Comparison of ENCODE assay signal across 12 cellular contexts in the genomic region with DNA sequence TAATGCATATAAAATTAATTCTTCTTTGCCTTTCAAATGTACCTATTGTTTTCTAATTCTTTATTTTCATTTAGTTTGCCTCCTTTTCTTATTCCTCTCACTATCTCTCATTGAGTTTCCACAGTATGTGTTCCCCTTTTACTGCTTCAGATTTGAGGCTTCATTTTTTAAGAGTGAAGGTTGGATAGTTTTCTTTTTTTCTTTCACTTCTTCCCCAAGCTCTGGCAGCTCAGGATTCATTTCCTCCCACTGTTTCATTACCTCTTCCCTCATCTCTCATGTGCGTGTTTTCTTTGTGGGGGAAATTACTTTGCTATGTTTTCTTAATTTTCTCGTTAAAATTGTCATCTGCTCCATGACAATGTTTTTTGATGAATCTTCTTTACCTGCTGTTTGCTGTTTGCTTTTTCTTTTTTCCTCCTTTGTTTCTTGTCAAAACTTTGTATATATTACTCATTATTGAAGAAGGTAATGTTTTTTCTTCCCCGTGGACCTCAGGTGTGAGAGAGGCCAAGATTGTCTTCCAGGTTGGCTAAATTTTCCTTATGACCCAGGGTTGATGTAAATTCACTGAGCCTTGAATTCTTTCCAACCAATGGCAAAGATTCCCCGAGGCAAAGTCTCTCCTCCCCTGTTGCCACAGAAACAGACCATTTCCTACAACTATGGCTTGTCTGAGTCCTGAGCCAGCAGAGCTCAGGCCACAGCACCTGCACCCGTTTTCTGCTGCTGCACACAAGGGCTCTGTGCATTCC.
A peak's percentile ranks its signal among the peaks of the same experiment; 100 is the strongest.
DNase-seq lines count a peak whose midpoint lies in the region; ATAC-seq, FAIRE-seq and TF ChIP-seq lines count a peak whose summit lies in the region.
"Had no signal": no experiment of that assay in that cellular context is flagged by ENCODE, and none has a peak within 500 bp of the region (broad histone marks: within the 10 kb centered on the region; RNA-seq: fewer than 3 reads in every experiment).

No MANE protein-coding gene starts in this region.

- H3K9me3 ChIP-seq in heart left ventricle (no peaks in the 10 kb centered on the region), PC-3 (ENCODE audit: low read length) (no peaks in the 10 kb centered on the region), lower lobe of right lung (no peaks in the 10 kb centered on the region), esophagus squamous epithelium (no peaks in the 10 kb centered on the region)
- H3K9me3 ChIP-seq: prostate gland had no signal

- no peak for TF ChIP-seq CTCF in heart left ventricle (IDR thresholded peaks at IDR 0.05)
- TF ChIP-seq CTCF in PC-3 (conservative IDR thresholded peaks at IDR 0.05; ENCODE audit: low read depth, low read length): no peak
- TF ChIP-seq CTCF in endothelial cell (IDR thresholded peaks at IDR 0.05; ENCODE audit: unreplicated experiment): no peak
- TF ChIP-seq CTCF in lower lobe of right lung (IDR thresholded peaks at IDR 0.05): no peak
- no peak for TF ChIP-seq CTCF in esophagus squamous epithelium (IDR thresholded peaks at IDR 0.05)

- no peaks in the 10 kb centered on the region for H4K20me1 ChIP-seq in PC-3 (ENCODE audit: low read length)

- TF ChIP-seq POLR2A in heart left ventricle (IDR thresholded peaks at IDR 0.05): no peak
- no peak for TF ChIP-seq POLR2A in esophagus squamous epithelium (IDR thresholded peaks at IDR 0.05)

- no peak overlapping the region for H3K4me3 Mint-ChIP-seq in endothelial cell (ENCODE audit: unreplicated experiment)
- H3K4me3 Mint-ChIP-seq: activated CD8-positive, alpha-beta T cell treated with anti-CD3 and anti-CD28 coated beads for 36 hours had no signal

- H3K4me3 ChIP-seq in heart left ventricle: no peak overlapping the region
- H3K4me3 ChIP-seq in PC-3 (ENCODE audit: low read length): no peak overlapping the region
- no peak overlapping the region for H3K4me3 ChIP-seq in lower lobe of right lung
- no peak overlapping the region for H3K4me3 ChIP-seq in esophagus squamous epithelium
- H3K4me3 ChIP-seq: prostate gland had no signal

- no peaks in the 10 kb centered on the region for H3K36me3 Mint-ChIP-seq in endothelial cell (ENCODE audit: low read depth, unreplicated experiment)

- H3K4me2 ChIP-seq in PC-3 (ENCODE audit: low read length): no peak overlapping the region

- H3K79me2 ChIP-seq in PC-3 (ENCODE audit: low read length): no peaks in the 10 kb centered on the region

- peak overlapping the region in 11 of 12 donors; percentile 70 to 90 (median 84) for H3K27ac ChIP-seq in heart left ventricle
- H3K27ac ChIP-seq in PC-3 (ENCODE audit: low read length): no peak overlapping the region
- H3K27ac ChIP-seq in lower lobe of right lung: no peak overlapping the region
- peak overlapping the region in 2 of 4 donors; percentile 38 to 80 for H3K27ac ChIP-seq in esophagus squamous epithelium
- H3K27ac ChIP-seq: prostate gland had no signal

- H3K27me3 ChIP-seq in heart left ventricle (no peaks in the 10 kb centered on the region), PC-3 (ENCODE audit: low read length) (no peaks in the 10 kb centered on the region), lower lobe of right lung (ENCODE audit: low read depth) (no peaks in the 10 kb centered on the region), esophagus squamous epithelium (no peaks in the 10 kb centered on the region)

- ATAC-seq in heart left ventricle (no peak), Right ventricle myocardium inferior (no peak), PC-3 (no peak), lower lobe of right lung (no peak)
- ATAC-seq: activated CD8-positive, alpha-beta T cell treated with anti-CD3 and anti-CD28 coated beads for 36 hours had no signal

- no peaks in the 10 kb centered on the region for H3F3A ChIP-seq in PC-3 (ENCODE audit: low read length, unreplicated experiment)

- H3K9ac ChIP-seq in PC-3 (ENCODE audit: low read length): no peak overlapping the region

- H3K27me3 Mint-ChIP-seq in endothelial cell (ENCODE audit: unreplicated experiment): no peaks in the 10 kb centered on the region

- H3K4me1 Mint-ChIP-seq in endothelial cell (ENCODE audit: unreplicated experiment): peaks cover 33% of the 10 kb centered on the region

- 46 to 62% (median 55%) methylated on average over 5 of the region's 5 CpGs for WGBS in heart left ventricle, 4 donors
- WGBS in esophagus squamous epithelium, 2 donors: 33 to 39% methylated on average over 5 of the region's 5 CpGs

- DNase-seq in heart left ventricle (no peak), Right ventricle myocardium inferior (ENCODE audit: missing footprints) (no peak), PC-3 (peak; percentile 22), endothelial cell (ENCODE audit: low spot score) (peak; percentile 19), urothelium cell line (ENCODE audit: low spot score) (peak; percentile 46), T-helper 2 cell (no peak), lower lobe of right lung (no peak), esophagus squamous epithelium (lab: John Stamatoyannopoulos, UW) (no peak)
- DNase-seq: activated CD8-positive, alpha-beta T cell treated with anti-CD3 and anti-CD28 coated beads for 36 hours; activated naive CD4-positive, alpha-beta T cell had no signal

- no peak overlapping the region for H2AFZ ChIP-seq in PC-3 (ENCODE audit: low read length)

- H3K9me3 Mint-ChIP-seq in endothelial cell (ENCODE audit: unreplicated experiment): no peaks in the 10 kb centered on the region
- H3K9me3 Mint-ChIP-seq: activated CD8-positive, alpha-beta T cell treated with anti-CD3 and anti-CD28 coated beads for 36 hours had no signal

- H3K36me3 ChIP-seq in heart left ventricle (no peaks in the 10 kb centered on the region), PC-3 (ENCODE audit: low read depth, low read length) (no peaks in the 10 kb centered on the region), lower lobe of right lung (no peaks in the 10 kb centered on the region), esophagus squamous epithelium (no peaks in the 10 kb centered on the region)
- H3K36me3 ChIP-seq: prostate gland had no signal

- intact Hi-C loops in heart left ventricle (cut with DNase I) (loop anchor here in 4 of 10 donors (5.0 kb wide), 1 partner anchor 82 kb away; a partner anchor contains a TSS), Right ventricle myocardium inferior (cut with DNase I) (loop anchor here (5.0 kb wide), 1 partner anchor 82 kb away; a partner anchor contains a TSS), PC-3 (cut with micrococcal nuclease) (no loop called here), lower lobe of right lung (cut with DNase I) (no loop called here), esophagus squamous epithelium (cut with DNase I) (no loop called here)

- H3K4me1 ChIP-seq in heart left ventricle: peaks cover 0 to 46% (median 38%) of the 10 kb centered on the region in 12 donors
- 0 out of 2 replicates have a peak, but pooled peaks cover 5% of the 10 kb centered on the region for H3K4me1 ChIP-seq in PC-3 (ENCODE audit: insufficient read depth, low read length)
- H3K4me1 ChIP-seq in lower lobe of right lung: peaks cover 37% of the 10 kb centered on the region
- H3K4me1 ChIP-seq in esophagus squamous epithelium: peaks cover 9 to 34% (median 10%) of the 10 kb centered on the region in 3 donors
- H3K4me1 ChIP-seq: prostate gland had no signal

- POLR2A ChIA-PET in PC-3 (lab: Charles Lee; ENCODE audit: unreplicated experiment): no interaction called here

- FAIRE-seq in urothelium cell line (lab: Jason Lieb, UNC): no peak
- FAIRE-seq: colon had no signal

- CTCF ChIA-PET in PC-3 (lab: Charles Lee): no interaction called here

- H3K27ac Mint-ChIP-seq in endothelial cell (ENCODE audit: unreplicated experiment): peak overlapping the region; percentile 15
- H3K27ac Mint-ChIP-seq: activated CD8-positive, alpha-beta T cell treated with anti-CD3 and anti-CD28 coated beads for 36 hours had no signal

- BruUV-seq in PC-3 (replicated peaks; lab: Mats Ljungman, UMichigan): no TSS peak

- H3K9me2 ChIP-seq in PC-3 (replicated peaks; ENCODE audit: low read length): no peaks in the 10 kb centered on the region

Comparison
In these comparisons a context has a peak if more than half of its experiments do, and no peak if none do; other contexts are left out.
1. DNase-seq: peak in PC-3 (single experiment), endothelial cell (single experiment) and urothelium cell line (single experiment); none in heart left ventricle (0 of 5), Right ventricle myocardium inferior (single experiment), T-helper 2 cell (0 of 5), lower lobe of right lung (single experiment) and esophagus squamous epithelium (single experiment).
2. H3K27ac ChIP-seq: peak in heart left ventricle (11 of 12); none in PC-3 (single experiment) and lower lobe of right lung (single experiment).